1 cellular context compared by ENCODE assay signal in the genomic region with DNA sequence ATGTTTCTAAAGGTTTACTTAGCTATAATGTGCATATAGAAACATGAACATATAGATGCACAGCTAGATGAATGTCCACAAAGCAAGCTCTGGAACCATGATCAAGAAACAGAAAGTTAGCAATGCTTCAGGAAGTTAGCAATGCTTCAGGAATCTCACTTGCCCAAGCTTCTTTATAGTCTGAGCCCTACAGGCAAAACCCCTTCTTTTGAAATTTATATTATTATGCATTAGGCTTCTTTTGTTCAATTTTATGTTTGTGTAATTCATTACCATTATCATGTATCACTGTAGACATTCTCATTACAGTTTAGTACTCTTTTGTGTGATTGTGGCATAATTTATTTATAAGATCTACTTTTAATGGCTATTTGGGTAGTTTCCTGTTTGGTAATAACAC.
TF ChIP-seq lines count a peak whose summit lies in the region.

No MANE protein-coding gene starts in this region.

TF ChIP-seq in GM23338, 12 proteins besides CTCF, POLR2A, EP300 and RAD21 (continued from another document):
- TF ChIP-seq, protein P1, sequence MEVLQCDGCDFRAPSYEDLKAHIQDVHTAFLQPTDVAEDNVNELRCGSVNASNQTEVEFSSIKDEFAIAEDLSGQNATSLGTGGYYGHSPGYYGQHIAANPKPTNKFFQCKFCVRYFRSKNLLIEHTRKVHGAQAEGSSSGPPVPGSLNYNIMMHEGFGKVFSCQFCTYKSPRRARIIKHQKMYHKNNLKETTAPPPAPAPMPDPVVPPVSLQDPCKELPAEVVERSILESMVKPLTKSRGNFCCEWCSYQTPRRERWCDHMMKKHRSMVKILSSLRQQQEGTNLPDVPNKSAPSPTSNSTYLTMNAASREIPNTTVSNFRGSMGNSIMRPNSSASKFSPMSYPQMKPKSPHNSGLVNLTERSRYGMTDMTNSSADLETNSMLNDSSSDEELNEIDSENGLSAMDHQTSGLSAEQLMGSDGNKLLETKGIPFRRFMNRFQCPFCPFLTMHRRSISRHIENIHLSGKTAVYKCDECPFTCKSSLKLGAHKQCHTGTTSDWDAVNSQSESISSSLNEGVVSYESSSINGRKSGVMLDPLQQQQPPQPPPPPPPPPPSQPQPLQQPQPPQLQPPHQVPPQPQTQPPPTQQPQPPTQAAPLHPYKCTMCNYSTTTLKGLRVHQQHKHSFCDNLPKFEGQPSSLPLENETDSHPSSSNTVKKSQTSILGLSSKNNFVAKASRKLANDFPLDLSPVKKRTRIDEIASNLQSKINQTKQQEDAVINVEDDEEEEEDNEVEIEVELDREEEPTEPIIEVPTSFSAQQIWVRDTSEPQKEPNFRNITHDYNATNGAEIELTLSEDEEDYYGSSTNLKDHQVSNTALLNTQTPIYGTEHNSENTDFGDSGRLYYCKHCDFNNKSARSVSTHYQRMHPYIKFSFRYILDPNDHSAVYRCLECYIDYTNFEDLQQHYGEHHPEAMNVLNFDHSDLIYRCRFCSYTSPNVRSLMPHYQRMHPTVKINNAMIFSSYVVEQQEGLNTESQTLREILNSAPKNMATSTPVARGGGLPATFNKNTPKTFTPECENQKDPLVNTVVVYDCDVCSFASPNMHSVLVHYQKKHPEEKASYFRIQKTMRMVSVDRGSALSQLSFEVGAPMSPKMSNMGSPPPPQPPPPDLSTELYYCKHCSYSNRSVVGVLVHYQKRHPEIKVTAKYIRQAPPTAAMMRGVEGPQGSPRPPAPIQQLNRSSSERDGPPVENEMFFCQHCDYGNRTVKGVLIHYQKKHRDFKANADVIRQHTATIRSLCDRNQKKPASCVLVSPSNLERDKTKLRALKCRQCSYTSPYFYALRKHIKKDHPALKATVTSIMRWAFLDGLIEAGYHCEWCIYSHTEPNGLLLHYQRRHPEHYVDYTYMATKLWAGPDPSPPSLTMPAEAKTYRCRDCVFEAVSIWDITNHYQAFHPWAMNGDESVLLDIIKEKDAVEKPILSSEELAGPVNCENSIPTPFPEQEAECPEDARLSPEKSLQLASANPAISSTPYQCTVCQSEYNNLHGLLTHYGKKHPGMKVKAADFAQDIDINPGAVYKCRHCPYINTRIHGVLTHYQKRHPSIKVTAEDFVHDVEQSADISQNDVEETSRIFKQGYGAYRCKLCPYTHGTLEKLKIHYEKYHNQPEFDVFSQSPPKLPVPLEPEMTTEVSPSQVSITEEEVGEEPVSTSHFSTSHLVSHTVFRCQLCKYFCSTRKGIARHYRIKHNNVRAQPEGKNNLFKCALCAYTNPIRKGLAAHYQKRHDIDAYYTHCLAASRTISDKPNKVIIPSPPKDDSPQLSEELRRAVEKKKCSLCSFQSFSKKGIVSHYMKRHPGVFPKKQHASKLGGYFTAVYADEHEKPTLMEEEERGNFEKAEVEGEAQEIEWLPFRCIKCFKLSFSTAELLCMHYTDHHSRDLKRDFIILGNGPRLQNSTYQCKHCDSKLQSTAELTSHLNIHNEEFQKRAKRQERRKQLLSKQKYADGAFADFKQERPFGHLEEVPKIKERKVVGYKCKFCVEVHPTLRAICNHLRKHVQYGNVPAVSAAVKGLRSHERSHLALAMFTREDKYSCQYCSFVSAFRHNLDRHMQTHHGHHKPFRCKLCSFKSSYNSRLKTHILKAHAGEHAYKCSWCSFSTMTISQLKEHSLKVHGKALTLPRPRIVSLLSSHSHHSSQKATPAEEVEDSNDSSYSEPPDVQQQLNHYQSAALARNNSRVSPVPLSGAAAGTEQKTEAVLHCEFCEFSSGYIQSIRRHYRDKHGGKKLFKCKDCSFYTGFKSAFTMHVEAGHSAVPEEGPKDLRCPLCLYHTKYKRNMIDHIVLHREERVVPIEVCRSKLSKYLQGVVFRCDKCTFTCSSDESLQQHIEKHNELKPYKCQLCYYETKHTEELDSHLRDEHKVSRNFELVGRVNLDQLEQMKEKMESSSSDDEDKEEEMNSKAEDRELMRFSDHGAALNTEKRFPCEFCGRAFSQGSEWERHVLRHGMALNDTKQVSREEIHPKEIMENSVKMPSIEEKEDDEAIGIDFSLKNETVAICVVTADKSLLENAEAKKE (CRISPR knock-in tag; IDR thresholded peaks at IDR 0.05) = no peak
- TF ChIP-seq, protein P2, sequence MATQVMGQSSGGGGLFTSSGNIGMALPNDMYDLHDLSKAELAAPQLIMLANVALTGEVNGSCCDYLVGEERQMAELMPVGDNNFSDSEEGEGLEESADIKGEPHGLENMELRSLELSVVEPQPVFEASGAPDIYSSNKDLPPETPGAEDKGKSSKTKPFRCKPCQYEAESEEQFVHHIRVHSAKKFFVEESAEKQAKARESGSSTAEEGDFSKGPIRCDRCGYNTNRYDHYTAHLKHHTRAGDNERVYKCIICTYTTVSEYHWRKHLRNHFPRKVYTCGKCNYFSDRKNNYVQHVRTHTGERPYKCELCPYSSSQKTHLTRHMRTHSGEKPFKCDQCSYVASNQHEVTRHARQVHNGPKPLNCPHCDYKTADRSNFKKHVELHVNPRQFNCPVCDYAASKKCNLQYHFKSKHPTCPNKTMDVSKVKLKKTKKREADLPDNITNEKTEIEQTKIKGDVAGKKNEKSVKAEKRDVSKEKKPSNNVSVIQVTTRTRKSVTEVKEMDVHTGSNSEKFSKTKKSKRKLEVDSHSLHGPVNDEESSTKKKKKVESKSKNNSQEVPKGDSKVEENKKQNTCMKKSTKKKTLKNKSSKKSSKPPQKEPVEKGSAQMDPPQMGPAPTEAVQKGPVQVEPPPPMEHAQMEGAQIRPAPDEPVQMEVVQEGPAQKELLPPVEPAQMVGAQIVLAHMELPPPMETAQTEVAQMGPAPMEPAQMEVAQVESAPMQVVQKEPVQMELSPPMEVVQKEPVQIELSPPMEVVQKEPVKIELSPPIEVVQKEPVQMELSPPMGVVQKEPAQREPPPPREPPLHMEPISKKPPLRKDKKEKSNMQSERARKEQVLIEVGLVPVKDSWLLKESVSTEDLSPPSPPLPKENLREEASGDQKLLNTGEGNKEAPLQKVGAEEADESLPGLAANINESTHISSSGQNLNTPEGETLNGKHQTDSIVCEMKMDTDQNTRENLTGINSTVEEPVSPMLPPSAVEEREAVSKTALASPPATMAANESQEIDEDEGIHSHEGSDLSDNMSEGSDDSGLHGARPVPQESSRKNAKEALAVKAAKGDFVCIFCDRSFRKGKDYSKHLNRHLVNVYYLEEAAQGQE (IDR thresholded peaks at IDR 0.05; ENCODE audit: unreplicated experiment) = no peak
- TF ChIP-seq ZNF331 (CRISPR knock-in tag; IDR thresholded peaks at IDR 0.05; ENCODE audit: low read depth) (no peak), EZH2 (IDR thresholded peaks at IDR 0.05; ENCODE audit: low read depth, unreplicated experiment) (no peak), ZNF114 (CRISPR knock-in tag; IDR thresholded peaks at IDR 0.05) (no peak), CREB1 (CRISPR knock-in tag; IDR thresholded peaks at IDR 0.05; ENCODE audit: low read depth) (no peak)
- TF ChIP-seq, protein P3, sequence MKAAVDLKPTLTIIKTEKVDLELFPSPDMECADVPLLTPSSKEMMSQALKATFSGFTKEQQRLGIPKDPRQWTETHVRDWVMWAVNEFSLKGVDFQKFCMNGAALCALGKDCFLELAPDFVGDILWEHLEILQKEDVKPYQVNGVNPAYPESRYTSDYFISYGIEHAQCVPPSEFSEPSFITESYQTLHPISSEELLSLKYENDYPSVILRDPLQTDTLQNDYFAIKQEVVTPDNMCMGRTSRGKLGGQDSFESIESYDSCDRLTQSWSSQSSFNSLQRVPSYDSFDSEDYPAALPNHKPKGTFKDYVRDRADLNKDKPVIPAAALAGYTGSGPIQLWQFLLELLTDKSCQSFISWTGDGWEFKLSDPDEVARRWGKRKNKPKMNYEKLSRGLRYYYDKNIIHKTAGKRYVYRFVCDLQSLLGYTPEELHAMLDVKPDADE (IDR thresholded peaks at IDR 0.05) = no peak
